Comparison of ENCODE assay signal across 27 cellular contexts in genomic region chr17:61275395-61275794, GRCh38.
"Had no signal": no experiment of that assay in that cellular context is flagged by ENCODE, and none has a peak within 500 bp of the region (broad histone marks: within the 10 kb centered on the region; RNA-seq: fewer than 3 reads in every experiment).

No MANE protein-coding gene starts in this region.

- H3K27me3 ChIP-seq: colonic mucosa, esophagus squamous epithelium, gastrocnemius medialis, heart right ventricle, left lung had no signal

- H3K4me3 Mint-ChIP-seq: dendritic cell treated with granulocyte-macrophage colony-stimulating factor and Interleukin-4, amounts not matched to agents 40 ng/mL and 50 ng/mL, for 4 days; effector memory CD8-positive, alpha-beta T cell; endodermal cell had no signal

- ATAC-seq: effector memory CD8-positive, alpha-beta T cell; esophagus mucosa; gastrocnemius medialis; heart right ventricle; left cardiac atrium; left lung; left ventricle myocardium superior; lower lobe of right lung had no signal

- H3K27me3 Mint-ChIP-seq: dendritic cell treated with granulocyte-macrophage colony-stimulating factor and Interleukin-4, amounts not matched to agents 40 ng/mL and 50 ng/mL, for 4 days; effector memory CD8-positive, alpha-beta T cell; naive B cell had no signal

- FAIRE-seq: endometrium, islet of Langerhans, keratinocyte had no signal

- DNase-seq: colonic mucosa; cortex of kidney; effector CD8-positive, alpha-beta T cell; effector memory CD8-positive, alpha-beta T cell; endodermal cell; erythroblast; esophagus squamous epithelium; foreskin fibroblast; foreskin melanocyte; gastrocnemius medialis; glutamatergic neuron; head of caudate nucleus; heart right ventricle; hippocampal formation; left cardiac atrium; left lung; left ventricle myocardium superior; lower lobe of right lung; mesendoderm; midbrain; naive B cell had no signal

- H3K9me3 ChIP-seq: colonic mucosa, esophagus squamous epithelium, gastrocnemius medialis, heart right ventricle, left lung, lower lobe of right lung had no signal

- H3K27ac Mint-ChIP-seq: dendritic cell treated with granulocyte-macrophage colony-stimulating factor and Interleukin-4, amounts not matched to agents 40 ng/mL and 50 ng/mL, for 4 days; effector memory CD8-positive, alpha-beta T cell; endodermal cell; naive B cell had no signal

- H3K27ac ChIP-seq: colonic mucosa, epithelial cell of prostate, esophagus squamous epithelium, gastrocnemius medialis, heart right ventricle, left lung, lower lobe of right lung had no signal

- H3K36me3 ChIP-seq: colonic mucosa, esophagus squamous epithelium, gastrocnemius medialis, heart right ventricle, left lung, lower lobe of right lung had no signal

- H3K9me3 Mint-ChIP-seq: dendritic cell treated with granulocyte-macrophage colony-stimulating factor and Interleukin-4, amounts not matched to agents 40 ng/mL and 50 ng/mL, for 4 days; effector memory CD8-positive, alpha-beta T cell; endodermal cell had no signal

- H3K4me1 ChIP-seq: colonic mucosa, left lung, lower lobe of right lung had no signal

- H3K4me3 ChIP-seq: colonic mucosa, esophagus squamous epithelium, gastrocnemius medialis, heart right ventricle, left lung, lower lobe of right lung had no signal
